In genomic region chr17:75361344-75361743, GRCh38 we compare ENCODE assay signal across 20 cellular contexts. TPM values are rescaled to one million over a fixed set of nuclear protein-coding genes. Genes with fewer than 3 reads are reported as not detected.
DNase-seq lines count a peak whose midpoint lies in the region; ATAC-seq and TF ChIP-seq lines count a peak whose summit lies in the region.
"Had no signal": no experiment of that assay in that cellular context is flagged by ENCODE, and none has a peak within 500 bp of the region (broad histone marks: within the 10 kb centered on the region; RNA-seq: fewer than 3 reads in every experiment).

No MANE protein-coding gene starts in this region.

- H3K4me2 ChIP-seq in OCI-LY1 (ENCODE audit: low read length) = peak overlapping the region; percentile 45
- H3K4me2 ChIP-seq: smooth muscle cell had no signal

- H3K4me1 Mint-ChIP-seq in activated T-cell treated with anti-CD3 and anti-CD28 coated beads, Interleukin-2, amount 50 U/mL, for 72 hours (ENCODE audit: low read depth) = peaks cover 88% of the 10 kb centered on the region
- peaks cover 86% of the 10 kb centered on the region for H3K4me1 Mint-ChIP-seq in activated T-cell treated with anti-CD3 and anti-CD28 coated beads, Interleukin-2, amount 50 U/mL, for 4 hours (ENCODE audit: low read depth)
- peaks cover 81% of the 10 kb centered on the region for H3K4me1 Mint-ChIP-seq in central memory CD8-positive, alpha-beta T cell
- H3K4me1 Mint-ChIP-seq in stimulated activated memory B cell treated with anti-CD40 and anti-IgM and Interleukin-4, amounts not matched to agents 10 μg/mL and 1 μg/mL and 100 μg/mL, for 72 hours = peaks cover 90% of the 10 kb centered on the region

- H3K9ac ChIP-seq in OCI-LY1 (ENCODE audit: low read length) = peak overlapping the region; percentile 3; the same call in 1 of the 2 replicates

- H3K9me3 ChIP-seq in OCI-LY1 (ENCODE audit: low read length) = no peaks in the 10 kb centered on the region
- H3K9me3 ChIP-seq: gastroesophageal sphincter, left lung, pancreas had no signal

- H3K27ac ChIP-seq in OCI-LY1 (ENCODE audit: low read depth, low read length, poor library complexity, severe bottlenecking) = peak overlapping the region; percentile 72
- H3K27ac ChIP-seq: coronary artery, gastroesophageal sphincter had no signal

- no peak for ATAC-seq in activated T-cell treated with anti-CD3 and anti-CD28 coated beads, Interleukin-2, amount 50 U/mL, for 72 hours (replicated peaks in 1 of 2)
- ATAC-seq in activated T-cell treated with anti-CD3 and anti-CD28 coated beads, Interleukin-2, amount 50 U/mL, for 4 hours = no peak
- ATAC-seq in central memory CD8-positive, alpha-beta T cell (replicated peaks; ENCODE audit: extremely low read depth, poor library complexity, severe bottlenecking) = no peak
- ATAC-seq in stimulated activated memory B cell treated with anti-CD40 and anti-IgM and Interleukin-4, amounts not matched to agents 10 μg/mL and 1 μg/mL and 100 μg/mL, for 72 hours = no peak
- no peak for ATAC-seq in GM18873 (IDR thresholded peaks at IDR 0.05; ENCODE audit: low FRiP score, unreplicated experiment)
- ATAC-seq: gastroesophageal sphincter, left lung had no signal

- H3K79me2 ChIP-seq in OCI-LY1 (ENCODE audit: insufficient read depth, low read length) = peaks cover 97% of the 10 kb centered on the region

- no peaks in the 10 kb centered on the region for H3K27me3 ChIP-seq in OCI-LY1 (ENCODE audit: insufficient read depth, low read length)
- H3K27me3 ChIP-seq: gastroesophageal sphincter, left lung, pancreas had no signal

- no peak for DNase-seq in activated T-cell treated with anti-CD3 and anti-CD28 coated beads, Interleukin-2, amount 50 U/mL, for 72 hours
- no peak for DNase-seq in activated T-cell treated with anti-CD3 and anti-CD28 coated beads, Interleukin-2, amount 50 U/mL, for 4 hours
- no peak for DNase-seq in central memory CD8-positive, alpha-beta T cell (ENCODE audit: low spot score in 2 of 2)
- DNase-seq in stimulated activated CD4-positive, alpha-beta T cell treated with anti-CD3 and anti-CD28 coated beads, Interleukin-1b, Interleukin-23, amount 100 ng/mL, for 48 hours = no peak
- no peak for DNase-seq in stimulated activated CD4-positive, alpha-beta T cell treated with anti-CD3 and anti-CD28 coated beads, Interleukin-12 subunit alpha, Interleukin-12 subunit beta, amount 100 ng/mL, for 4 hours
- DNase-seq: activated effector memory CD4-positive, alpha-beta T cell treated with Interleukin-2 at 50 U/mL for 16 hours; erythroblast; GF-D8; GOT3; left lung; NCI-H146; pancreas; SHP77 treated with DMSO at 0.1 percent for 48 hours; stimulated activated naive CD8-positive, alpha-beta T cell treated with anti-CD3 and anti-CD28 coated beads, Interleukin-15, Interleukin-2, amounts not matched to agents 100 U/mL and 50 U/mL, for 24 hours had no signal

- no peaks in the 10 kb centered on the region for H3K9me2 ChIP-seq in OCI-LY1 (ENCODE audit: low read depth, low read length)

- H3K36me3 ChIP-seq in OCI-LY1 (ENCODE audit: insufficient read depth, low read length) = peaks cover 10% of the 10 kb centered on the region
- H3K36me3 ChIP-seq: gastroesophageal sphincter, left lung, pancreas had no signal

- H2AFZ ChIP-seq in OCI-LY1 (ENCODE audit: low read length) = no peak overlapping the region

- H4K20me1 ChIP-seq in OCI-LY1 (ENCODE audit: insufficient read depth, low read length) = peaks cover 6% of the 10 kb centered on the region

- peak overlapping the region; percentile 8 to 30 for H3K4me3 Mint-ChIP-seq in activated T-cell treated with anti-CD3 and anti-CD28 coated beads, Interleukin-2, amount 50 U/mL, for 72 hours
- no peak overlapping the region for H3K4me3 Mint-ChIP-seq in activated T-cell treated with anti-CD3 and anti-CD28 coated beads, Interleukin-2, amount 50 U/mL, for 4 hours
- H3K4me3 Mint-ChIP-seq in central memory CD8-positive, alpha-beta T cell = no peak overlapping the region
- H3K4me3 Mint-ChIP-seq in stimulated activated memory B cell treated with anti-CD40 and anti-IgM and Interleukin-4, amounts not matched to agents 10 μg/mL and 1 μg/mL and 100 μg/mL, for 72 hours = peak overlapping the region; percentile 14

- H3K36me3 Mint-ChIP-seq in activated T-cell treated with anti-CD3 and anti-CD28 coated beads, Interleukin-2, amount 50 U/mL, for 72 hours (ENCODE audit: insufficient read depth in 2 of 2) = peaks cover 4 to 11% of the 10 kb centered on the region in 2 donors
- peaks cover 14% of the 10 kb centered on the region for H3K36me3 Mint-ChIP-seq in activated T-cell treated with anti-CD3 and anti-CD28 coated beads, Interleukin-2, amount 50 U/mL, for 4 hours (ENCODE audit: insufficient read depth)
- H3K36me3 Mint-ChIP-seq in central memory CD8-positive, alpha-beta T cell (ENCODE audit: insufficient read depth) = peaks cover 15% of the 10 kb centered on the region
- peaks cover 33% of the 10 kb centered on the region for H3K36me3 Mint-ChIP-seq in stimulated activated memory B cell treated with anti-CD40 and anti-IgM and Interleukin-4, amounts not matched to agents 10 μg/mL and 1 μg/mL and 100 μg/mL, for 72 hours

- no peak overlapping the region for H3K4me3 ChIP-seq in OCI-LY1 (ENCODE audit: low read depth, low read length, poor library complexity, severe bottlenecking)
- H3K4me3 ChIP-seq: coronary artery, gastroesophageal sphincter, left lung, pancreas, smooth muscle cell had no signal

- peaks cover 6% of the 10 kb centered on the region; the same call in 1 of the 2 replicates for H3F3A ChIP-seq in OCI-LY1 (ENCODE audit: insufficient read depth, low read length)

- no peaks in the 10 kb centered on the region for H3K9me3 Mint-ChIP-seq in activated T-cell treated with anti-CD3 and anti-CD28 coated beads, Interleukin-2, amount 50 U/mL, for 72 hours
- no peaks in the 10 kb centered on the region for H3K9me3 Mint-ChIP-seq in activated T-cell treated with anti-CD3 and anti-CD28 coated beads, Interleukin-2, amount 50 U/mL, for 4 hours
- H3K9me3 Mint-ChIP-seq in central memory CD8-positive, alpha-beta T cell = no peaks in the 10 kb centered on the region
- no peaks in the 10 kb centered on the region for H3K9me3 Mint-ChIP-seq in stimulated activated memory B cell treated with anti-CD40 and anti-IgM and Interleukin-4, amounts not matched to agents 10 μg/mL and 1 μg/mL and 100 μg/mL, for 72 hours

- peaks cover 65% of the 10 kb centered on the region for H3K4me1 ChIP-seq in OCI-LY1 (ENCODE audit: insufficient read depth, low read length, severe bottlenecking)

- no peak for TF ChIP-seq CTCF in OCI-LY1 (IDR thresholded peaks at IDR 0.05; ENCODE audit: low read length)

- H3K27ac Mint-ChIP-seq in activated T-cell treated with anti-CD3 and anti-CD28 coated beads, Interleukin-2, amount 50 U/mL, for 72 hours = peak overlapping the region; percentile 86
- peak overlapping the region; percentile 60 for H3K27ac Mint-ChIP-seq in central memory CD8-positive, alpha-beta T cell (ENCODE audit: low read depth)
- H3K27ac Mint-ChIP-seq in stimulated activated memory B cell treated with anti-CD40 and anti-IgM and Interleukin-4, amounts not matched to agents 10 μg/mL and 1 μg/mL and 100 μg/mL, for 72 hours = peak overlapping the region; percentile 77

- H3K27me3 Mint-ChIP-seq in activated T-cell treated with anti-CD3 and anti-CD28 coated beads, Interleukin-2, amount 50 U/mL, for 72 hours (ENCODE audit: low read depth) = no peaks in the 10 kb centered on the region
- H3K27me3 Mint-ChIP-seq in activated T-cell treated with anti-CD3 and anti-CD28 coated beads, Interleukin-2, amount 50 U/mL, for 4 hours (ENCODE audit: low read depth) = no peaks in the 10 kb centered on the region
- H3K27me3 Mint-ChIP-seq in central memory CD8-positive, alpha-beta T cell = no peaks in the 10 kb centered on the region
- no peaks in the 10 kb centered on the region for H3K27me3 Mint-ChIP-seq in stimulated activated memory B cell treated with anti-CD40 and anti-IgM and Interleukin-4, amounts not matched to agents 10 μg/mL and 1 μg/mL and 100 μg/mL, for 72 hours

RNA-seq across cellular contexts. Expression of gene GRB2, which starts 44.1 kb away (rescaled TPM):
- total RNA-seq in activated T-cell treated with anti-CD3 and anti-CD28 coated beads, Interleukin-2, amount 50 U/mL, for 72 hours = 100 to 1,000 TPM; 209 to 218 TPM
- 100 to 1,000 TPM; 186 to 210 (median 207) TPM for total RNA-seq in activated T-cell treated with anti-CD3 and anti-CD28 coated beads, Interleukin-2, amount 50 U/mL, for 4 hours

Comparison
In these comparisons a context has a peak if more than half of its experiments do, and no peak if none do; other contexts are left out.
1. H3K4me3 Mint-ChIP-seq: peak in activated T-cell treated with anti-CD3 and anti-CD28 coated beads, Interleukin-2, amount 50 U/mL, for 72 hours (2 of 2) and stimulated activated memory B cell treated with anti-CD40 and anti-IgM and Interleukin-4, amounts not matched to agents 10 μg/mL and 1 μg/mL and 100 μg/mL, for 72 hours (single experiment); none in activated T-cell treated with anti-CD3 and anti-CD28 coated beads, Interleukin-2, amount 50 U/mL, for 4 hours (single experiment) and central memory CD8-positive, alpha-beta T cell (single experiment).
2. Peak in every context shown above with its lines, with median percentiles within 50 percentile points of each other: H3K27ac Mint-ChIP-seq.